Comparison of ENCODE assay signal across 8 cellular contexts in the genomic region with DNA sequence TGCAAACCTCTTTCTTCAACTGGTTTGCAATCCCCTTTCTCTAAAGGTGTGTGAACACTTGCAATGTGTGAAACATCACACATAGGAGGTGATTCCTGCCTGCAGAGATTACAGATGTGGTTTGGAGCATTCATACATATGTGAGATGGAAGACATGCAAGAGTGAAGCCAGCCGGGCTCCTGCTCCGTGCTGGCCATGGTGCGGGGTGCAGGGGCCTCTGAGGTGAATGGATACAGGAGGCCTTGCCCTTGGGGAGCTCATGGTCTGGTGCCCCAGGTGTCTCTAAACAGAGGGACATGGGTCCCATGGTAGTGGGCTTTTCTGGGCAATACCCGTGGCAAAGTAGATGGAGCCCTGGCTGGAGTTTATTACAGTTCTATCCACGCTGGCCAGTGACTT. TPM values are rescaled to one million over a fixed set of nuclear protein-coding genes. Genes with fewer than 3 reads are reported as not detected.
"Had no signal": no experiment of that assay in that cellular context is flagged by ENCODE, and none has a peak within 500 bp of the region (broad histone marks: within the 10 kb centered on the region; RNA-seq: fewer than 3 reads in every experiment).

No MANE protein-coding gene starts in this region.

- FAIRE-seq: HTR-8/SVneo, K562 had no signal

- H3K27ac ChIP-seq: HL-60 had no signal

- ATAC-seq: K562 had no signal

- H3K4me3 ChIP-seq: K562 had no signal

- DNase-seq: IMR-90, KBM-7 had no signal

RNA-seq across cellular contexts. Expression of a gene that starts 6.0 kb away (rescaled TPM):
- total RNA-seq: HT-29, HT1080, IMR-90, K562 had no signal
- polyA plus RNA-seq: IgD-negative memory B cell, IMR-90 had no signal
